Comparison of ENCODE assay signal across 8 cellular contexts in the genomic region with DNA sequence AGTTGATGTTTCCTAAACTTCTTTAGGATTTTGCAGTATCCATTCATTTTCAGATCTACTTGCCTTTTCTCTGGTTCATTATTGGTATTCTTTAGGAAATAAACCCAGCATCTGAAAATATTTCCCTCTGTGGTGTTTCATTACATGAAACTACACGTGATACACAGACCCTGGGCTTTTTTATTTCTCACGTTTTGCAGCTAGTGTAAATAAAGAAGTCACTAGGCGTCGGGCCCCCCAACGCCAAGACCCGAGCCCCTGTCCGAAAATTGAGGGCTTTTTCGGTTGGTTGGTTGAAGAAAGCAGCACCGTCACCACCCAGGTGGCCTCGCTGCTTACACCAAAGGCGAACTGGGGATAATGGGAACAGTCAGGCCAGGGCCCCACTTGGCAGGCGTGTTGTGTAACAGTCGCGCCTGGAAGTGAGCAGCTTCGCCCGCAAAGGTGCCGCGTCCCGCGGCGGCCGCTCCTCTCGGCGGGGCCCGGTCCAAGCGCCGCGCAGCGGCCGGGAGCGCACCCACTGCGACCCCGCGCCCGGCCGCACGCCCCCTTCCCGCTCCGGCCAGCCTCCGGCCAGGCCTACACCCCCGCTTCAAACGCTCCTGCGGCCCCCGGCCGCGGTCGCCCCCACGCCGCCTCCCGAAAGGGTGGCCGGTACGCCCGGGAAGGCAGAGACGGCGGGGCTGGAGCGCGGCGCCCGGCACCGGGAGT. TPM values are rescaled to one million over a fixed set of nuclear protein-coding genes. Genes with fewer than 3 reads are reported as not detected.
DNase-seq lines count a peak whose midpoint lies in the region; ATAC-seq and TF ChIP-seq lines count a peak whose summit lies in the region.

No MANE protein-coding gene starts in this region.

- no peaks in the 10 kb centered on the region for H3K9me3 ChIP-seq in HEK293 (ENCODE audit: control insufficient read depth, insufficient read depth, low read depth, low read length)
- H3K9me3 ChIP-seq in SK-N-MC (ENCODE audit: low read depth, low read length) = no peaks in the 10 kb centered on the region
- no peaks in the 10 kb centered on the region for H3K9me3 ChIP-seq in cardiac muscle cell (ENCODE audit: low read depth)
- no peaks in the 10 kb centered on the region for H3K9me3 ChIP-seq in osteoblast (ENCODE audit: low read depth, low read length)
- H3K9me3 ChIP-seq in uterus = no peaks in the 10 kb centered on the region

- no peaks in the 10 kb centered on the region for H3K27me3 Mint-ChIP-seq in activated naive CD8-positive, alpha-beta T cell treated with anti-CD3 and anti-CD28 coated beads, Interleukin-2, amount 10 ng/mL, durations not matched to agents 7 days and 5 days

- peak overlapping the region; percentile 98 for H3K9ac ChIP-seq in SK-N-MC (ENCODE audit: insufficient read length)

- H3K4me1 ChIP-seq in HEK293 (ENCODE audit: control insufficient read depth, insufficient read depth, low read length) (peaks cover 15% of the 10 kb centered on the region), cardiac muscle cell (ENCODE audit: low read depth) (peaks cover 26% of the 10 kb centered on the region), osteoblast (ENCODE audit: insufficient read depth, low read length) (peaks cover 20% of the 10 kb centered on the region), uterus (peaks cover 0 to 3% of the 10 kb centered on the region in 2 donors)

- intact Hi-C loops in uterus (cut with DNase I; ENCODE audit: low total_unique reads) = loop anchor here (10.0 kb wide), 1 partner anchor 187 kb away; no protein-coding TSS in a partner anchor

- POLR2A ChIA-PET in HEK293 (lab: Yijun Ruan, JAX) = interaction anchor here (1.0 kb wide), 1 partner anchor 14 kb away, joined by 3 read pairs; no protein-coding TSS in a partner anchor
- POLR2A ChIA-PET in activated naive CD8-positive, alpha-beta T cell treated with anti-CD3 and anti-CD28 coated beads, Interleukin-2, amount 10 ng/mL, durations not matched to agents 7 days and 5 days (lab: Charles Lee) = interaction anchor here (0.6 to 1.5 kb wide), 11 partner anchors 38 to 204 kb away, joined by 3 to 11 read pairs (median 4); a partner anchor contains a TSS

- no peaks in the 10 kb centered on the region for H4K20me1 ChIP-seq in osteoblast (ENCODE audit: insufficient read depth, low read length)

- peaks cover 32% of the 10 kb centered on the region for H3K79me2 ChIP-seq in osteoblast (ENCODE audit: insufficient read depth, low read length)

- H3K4me3 ChIP-seq in HEK293 (ENCODE audit: low read depth, low read length) = peak overlapping the region; percentile 58
- peak overlapping the region; percentile 99 for H3K4me3 ChIP-seq in SK-N-MC
- peak overlapping the region; percentile 99 for H3K4me3 ChIP-seq in cardiac muscle cell
- H3K4me3 ChIP-seq in osteoblast (ENCODE audit: insufficient read depth, low read length) = peak overlapping the region; percentile 94
- H3K4me3 ChIP-seq in uterus = peak overlapping the region; percentile 96 to 98

- DNase-seq in Ammon's horn (ENCODE audit: low spot score) = peak; percentile 69
- no peak for DNase-seq in SK-N-MC (ENCODE audit: low read depth, low spot score)
- peak; percentile 68 for DNase-seq in activated naive CD8-positive, alpha-beta T cell treated with anti-CD3 and anti-CD28 coated beads, Interleukin-2, amount 10 ng/mL, durations not matched to agents 7 days and 5 days
- peak; percentile 64 to 70 for DNase-seq in cardiac muscle cell (ENCODE audit: low read depth in 1 of 2, low spot score in 1 of 2)
- peak; percentile 87 for DNase-seq in osteoblast (ENCODE audit: insufficient read length, low spot score, missing footprints)
- peak; percentile 65 to 74 for DNase-seq in uterus
- no peak for DNase-seq in KG1 (lab: John Stamatoyannopoulos, UW)

- H3K27ac ChIP-seq in HEK293 (ENCODE audit: extremely low read depth, low read depth, low read length) = peak overlapping the region; percentile 99
- H3K27ac ChIP-seq in SK-N-MC = peak overlapping the region; percentile 79
- peak overlapping the region; percentile 100 for H3K27ac ChIP-seq in cardiac muscle cell
- H3K27ac ChIP-seq in osteoblast (ENCODE audit: low read depth, low read length) = peak overlapping the region; percentile 96
- peak overlapping the region; percentile 100 for H3K27ac ChIP-seq in uterus

- no peaks in the 10 kb centered on the region for H3K27me3 ChIP-seq in cardiac muscle cell
- H3K27me3 ChIP-seq in osteoblast (ENCODE audit: insufficient read depth, low read length) = no peaks in the 10 kb centered on the region
- H3K27me3 ChIP-seq in uterus = no peaks in the 10 kb centered on the region

- peak overlapping the region; percentile 92 for H2AFZ ChIP-seq in osteoblast (ENCODE audit: low read length)

- CTCF ChIA-PET in HEK293 (lab: Yijun Ruan, JAX) = no interaction called here

- H3K36me3 Mint-ChIP-seq in activated naive CD8-positive, alpha-beta T cell treated with anti-CD3 and anti-CD28 coated beads, Interleukin-2, amount 10 ng/mL, durations not matched to agents 7 days and 5 days = peaks cover 15% of the 10 kb centered on the region

- peaks cover 2% of the 10 kb centered on the region for H3K9me3 Mint-ChIP-seq in activated naive CD8-positive, alpha-beta T cell treated with anti-CD3 and anti-CD28 coated beads, Interleukin-2, amount 10 ng/mL, durations not matched to agents 7 days and 5 days

- H3K4me2 ChIP-seq in osteoblast (ENCODE audit: insufficient read depth, low read length) = peak overlapping the region; percentile 97

- H3K4me1 Mint-ChIP-seq in activated naive CD8-positive, alpha-beta T cell treated with anti-CD3 and anti-CD28 coated beads, Interleukin-2, amount 10 ng/mL, durations not matched to agents 7 days and 5 days = peaks cover 14% of the 10 kb centered on the region

- peak overlapping the region; percentile 73 for H3K4me3 Mint-ChIP-seq in activated naive CD8-positive, alpha-beta T cell treated with anti-CD3 and anti-CD28 coated beads, Interleukin-2, amount 10 ng/mL, durations not matched to agents 7 days and 5 days

- no peaks in the 10 kb centered on the region for H3K36me3 ChIP-seq in HEK293 (ENCODE audit: control insufficient read depth in 2 of 2, insufficient read depth in 1 of 2, low read length in 2 of 2)
- H3K36me3 ChIP-seq in SK-N-MC (ENCODE audit: insufficient read depth, low read length) = no peaks in the 10 kb centered on the region
- H3K36me3 ChIP-seq in cardiac muscle cell = no peaks in the 10 kb centered on the region
- H3K36me3 ChIP-seq in osteoblast (ENCODE audit: insufficient read depth, low read length) = no peaks in the 10 kb centered on the region
- H3K36me3 ChIP-seq in uterus = no peaks in the 10 kb centered on the region

- TF ChIP-seq POLR2A in uterus (IDR thresholded peaks at IDR 0.05) = peak in 1 of 2 donors; percentile 42

- H3K27ac Mint-ChIP-seq in activated naive CD8-positive, alpha-beta T cell treated with anti-CD3 and anti-CD28 coated beads, Interleukin-2, amount 10 ng/mL, durations not matched to agents 7 days and 5 days = peak overlapping the region; percentile 80

- TF ChIP-seq CTCF in HEK293 (tag by site-specific recombination; IDR thresholded peaks at IDR 0.05) (no peak), cardiac muscle cell (IDR thresholded peaks at IDR 0.05; ENCODE audit: low read depth, low read length) (peak; percentile 2), osteoblast (IDR thresholded peaks at IDR 0.05; ENCODE audit: extremely low read depth, low read depth, low read length) (no peak), uterus (IDR thresholded peaks at IDR 0.05) (peak in 2 of 4 experiments; percentile 7 to 19)

- peak; percentile 5 for ATAC-seq in activated naive CD8-positive, alpha-beta T cell treated with anti-CD3 and anti-CD28 coated beads, Interleukin-2, amount 10 ng/mL, durations not matched to agents 7 days and 5 days (ENCODE audit: low read depth)

TF ChIP-seq in HEK293, 187 proteins besides CTCF, POLR2A, EP300 and RAD21 (continues in another document):
- TF ChIP-seq ZNF366 (tag by site-specific recombination; conservative IDR thresholded peaks at IDR 0.05) (no peak; the same call in 1 of the 2 replicates), ZNF175 (tag by site-specific recombination; IDR thresholded peaks at IDR 0.05) (no peak), ZNF239 (tag by site-specific recombination; IDR thresholded peaks at IDR 0.05) (no peak), KLF10 (tag by site-specific recombination; IDR thresholded peaks at IDR 0.05) (no peak), ZNF654 (tag by site-specific recombination; IDR thresholded peaks at IDR 0.05; ENCODE audit: low read depth) (no peak), ZNF571 (tag by site-specific recombination; IDR thresholded peaks at IDR 0.05) (no peak)

RNA-seq across cellular contexts. Expression of a gene that starts 1.2 kb away (rescaled TPM):
- 10 to 100 TPM; 32.2 to 38.1 TPM for total RNA-seq in activated naive CD8-positive, alpha-beta T cell treated with anti-CD3 and anti-CD28 coated beads, Interleukin-2, amount 10 ng/mL, durations not matched to agents 7 days and 5 days
- total RNA-seq in cardiac muscle cell = 17.3 and 28.1 TPM in 2 replicates
- polyA plus RNA-seq in cardiac muscle cell = 5.2 and 5.9 TPM in 2 replicates
- 5.1 and 5.3 TPM in 2 replicates for total RNA-seq in osteoblast
- total RNA-seq in uterus = 10 to 100 TPM; 20.5 to 46.0 (median 35.5) TPM

RNA-seq across cellular contexts. Expression of a gene that starts 50.2 kb away (rescaled TPM):
- total RNA-seq in activated naive CD8-positive, alpha-beta T cell treated with anti-CD3 and anti-CD28 coated beads, Interleukin-2, amount 10 ng/mL, durations not matched to agents 7 days and 5 days = 10 to 100 TPM; 21.4 to 23.3 TPM
- total RNA-seq in cardiac muscle cell (16.0 and 18.3 TPM in 2 replicates), osteoblast (47.0 and 54.5 TPM in 2 replicates), uterus (10 to 100 TPM; 18.7 to 33.4 (median 28.3) TPM)
- polyA plus RNA-seq in cardiac muscle cell = 20.1 and 20.8 TPM in 2 replicates

Comparison
In these comparisons a context has a peak if more than half of its experiments do, and no peak if none do; other contexts are left out.
1. DNase-seq: peak in Ammon's horn (single experiment), activated naive CD8-positive, alpha-beta T cell treated with anti-CD3 and anti-CD28 coated beads, Interleukin-2, amount 10 ng/mL, durations not matched to agents 7 days and 5 days (single experiment), cardiac muscle cell (2 of 2), osteoblast (single experiment) and uterus (2 of 2); none in SK-N-MC (single experiment) and KG1 (single experiment).
2. Peak in every context shown above with its lines, with median percentiles within 50 percentile points of each other: H3K27ac ChIP-seq and H3K4me3 ChIP-seq.